11 cellular contexts compared by ENCODE assay signal in genomic region chr6:159931112-159931511, GRCh38. TPM values are rescaled to one million over a fixed set of nuclear protein-coding genes. Genes with fewer than 3 reads are reported as not detected.
DNase-seq lines count a peak whose midpoint lies in the region; ATAC-seq and TF ChIP-seq lines count a peak whose summit lies in the region.
"Had no signal": no experiment of that assay in that cellular context is flagged by ENCODE, and none has a peak within 500 bp of the region (broad histone marks: within the 10 kb centered on the region; RNA-seq: fewer than 3 reads in every experiment).

No MANE protein-coding gene starts in this region.

- H3K4me3 Mint-ChIP-seq in natural killer cell treated with Interleukin-12 subunit alpha and Interleukin-12 subunit beta and Interleukin-15 and Interleukin-18, amount 100 ng/mL, for 72 hours, result peak overlapping the region; percentile 45
- H3K4me3 Mint-ChIP-seq: activated naive CD8-positive, alpha-beta T cell had no signal

- intact Hi-C loops in vagina (cut with DNase I), result no loop called here

- H3K27me3 Mint-ChIP-seq in natural killer cell treated with Interleukin-12 subunit alpha and Interleukin-12 subunit beta and Interleukin-15 and Interleukin-18, amount 100 ng/mL, for 72 hours, result peaks cover 0 to 2% of the 10 kb centered on the region in 2 donors
- H3K27me3 Mint-ChIP-seq: activated naive CD8-positive, alpha-beta T cell had no signal

- no peaks in the 10 kb centered on the region for H3K27me3 ChIP-seq in vagina

- peaks cover 14 to 27% of the 10 kb centered on the region in 2 donors for H3K4me1 Mint-ChIP-seq in natural killer cell treated with Interleukin-12 subunit alpha and Interleukin-12 subunit beta and Interleukin-15 and Interleukin-18, amount 100 ng/mL, for 72 hours (ENCODE audit: low read depth in 2 of 2)

- no peaks in the 10 kb centered on the region for H3K9me3 ChIP-seq in vagina

- H3K27ac ChIP-seq in vagina, result no peak overlapping the region

- ATAC-seq in GM19023 (IDR thresholded peaks at IDR 0.05; ENCODE audit: unreplicated experiment), result peak; percentile 84
- peak; percentile 92 for ATAC-seq in GM21723 (IDR thresholded peaks at IDR 0.05; ENCODE audit: unreplicated experiment)
- peak; percentile 85 for ATAC-seq in HG03457 (IDR thresholded peaks at IDR 0.05; ENCODE audit: unreplicated experiment)
- peak; percentile 83 to 94 for ATAC-seq in natural killer cell treated with Interleukin-12 subunit alpha and Interleukin-12 subunit beta and Interleukin-15 and Interleukin-18, amount 100 ng/mL, for 72 hours
- ATAC-seq: esophagus mucosa had no signal

- H3K36me3 Mint-ChIP-seq in natural killer cell treated with Interleukin-12 subunit alpha and Interleukin-12 subunit beta and Interleukin-15 and Interleukin-18, amount 100 ng/mL, for 72 hours, result no peaks in the 10 kb centered on the region

- DNase-seq in natural killer cell treated with Interleukin-12 subunit alpha and Interleukin-12 subunit beta and Interleukin-15 and Interleukin-18, amount 100 ng/mL, for 72 hours (ENCODE audit: low spot score), result no peak
- DNase-seq in NCI-H2081 (lab: John Stamatoyannopoulos, UW), result no peak
- DNase-seq in NCI-H748 (lab: John Stamatoyannopoulos, UW; ENCODE audit: unreplicated experiment), result no peak
- DNase-seq in vagina (ENCODE audit: extremely low spot score in 2 of 2), result no peak
- DNase-seq: SHP77 treated with DMSO at 0.1 percent for 48 hours had no signal

- H3K36me3 ChIP-seq in vagina, result no peaks in the 10 kb centered on the region

- peaks cover 11% of the 10 kb centered on the region for H3K4me1 ChIP-seq in vagina

- no peak overlapping the region for H3K4me3 ChIP-seq in vagina

- H3K27ac Mint-ChIP-seq in natural killer cell treated with Interleukin-12 subunit alpha and Interleukin-12 subunit beta and Interleukin-15 and Interleukin-18, amount 100 ng/mL, for 72 hours, result peak overlapping the region; percentile 24 to 52

- TF ChIP-seq POLR2A in vagina (IDR thresholded peaks at IDR 0.05), result no peak

- TF ChIP-seq CTCF in vagina (IDR thresholded peaks at IDR 0.05), result no peak

- no peaks in the 10 kb centered on the region for H3K9me3 Mint-ChIP-seq in natural killer cell treated with Interleukin-12 subunit alpha and Interleukin-12 subunit beta and Interleukin-15 and Interleukin-18, amount 100 ng/mL, for 72 hours

RNA-seq across cellular contexts. Expression of gene IGF2R, which starts 37.8 kb away (rescaled TPM):
- 100 to 1,000 TPM; 290 to 377 TPM for total RNA-seq in natural killer cell treated with Interleukin-12 subunit alpha and Interleukin-12 subunit beta and Interleukin-15 and Interleukin-18, amount 100 ng/mL, for 72 hours
- total RNA-seq in vagina, result 73.4 TPM

RNA-seq across cellular contexts. Expression of gene MAS1, which starts 40.3 kb away (rescaled TPM):
- under 1 TPM in 1 of 2 donors, not detected in 1; 0.02 TPM for total RNA-seq in natural killer cell treated with Interleukin-12 subunit alpha and Interleukin-12 subunit beta and Interleukin-15 and Interleukin-18, amount 100 ng/mL, for 72 hours
- 0.49 TPM for total RNA-seq in vagina
- total RNA-seq: esophagus mucosa, lung microvascular endothelial cell had no signal
